In genomic region chr4:147733614-147734344, GRCh38 we compare ENCODE assay signal across 9 cellular contexts. TPM values are rescaled to one million over a fixed set of nuclear protein-coding genes. Genes with fewer than 3 reads are reported as not detected.
DNase-seq lines count a peak whose midpoint lies in the region; ATAC-seq, FAIRE-seq and TF ChIP-seq lines count a peak whose summit lies in the region.
"Had no signal": no experiment of that assay in that cellular context is flagged by ENCODE, and none has a peak within 500 bp of the region (broad histone marks: within the 10 kb centered on the region; RNA-seq: fewer than 3 reads in every experiment).

No MANE protein-coding gene starts in this region.

- DNase-seq in GM12865 (ENCODE audit: low read depth) (peak; percentile 43), T-cell (no peak), foreskin keratinocyte (no peak), skeletal muscle cell (ENCODE audit: low read depth) (no peak), D721Med (ENCODE audit: insufficient read length, low spot score) (no peak), NCI-H146 treated with DMSO at 0.1 percent for 48 hours (lab: John Stamatoyannopoulos, UW; ENCODE audit: unreplicated experiment) (no peak)

- peaks cover 0 to 4% of the 10 kb centered on the region in 2 donors for H3K27me3 Mint-ChIP-seq in T-cell

- CTCF ChIA-PET in T-cell (lab: Charles Lee) = interaction anchor here (0.6 to 4.5 kb wide), 5 partner anchors 12 to 133 kb away, joined by 3 to 43 read pairs (median 4); no protein-coding TSS in a partner anchor

- H3K4me1 ChIP-seq in foreskin keratinocyte = peaks cover 27% of the 10 kb centered on the region

- POLR2A ChIA-PET in T-cell (lab: Charles Lee) = interaction anchor here in 1 of 2 donors (1.0 kb wide), 1 partner anchor 117 kb away, joined by 3 read pairs; the partner anchor contains the start of gene TMEM184C

- H3K4me3 Mint-ChIP-seq in T-cell = peak overlapping the region; percentile 85 to 94 (median 91)

- ATAC-seq in T-cell (replicated peaks in 1 of 4) (no peak), foreskin keratinocyte (no peak), HG02678 (IDR thresholded peaks at IDR 0.05; ENCODE audit: unreplicated experiment) (no peak), HG03432 (IDR thresholded peaks at IDR 0.05; ENCODE audit: unreplicated experiment) (no peak)

- no peaks in the 10 kb centered on the region for H3K27me3 ChIP-seq in foreskin keratinocyte

- H3K4me1 Mint-ChIP-seq in T-cell = peaks cover 32 to 40% (median 37%) of the 10 kb centered on the region in 3 donors

- no peaks in the 10 kb centered on the region for H3K36me3 Mint-ChIP-seq in T-cell

- H3K4me3 ChIP-seq in GM12865 (ENCODE audit: low read depth, low read length) (peak overlapping the region; percentile 100), skeletal muscle cell (ENCODE audit: low read depth, low read length) (peak overlapping the region; percentile 88)

- peak overlapping the region; percentile 68 for H3K27ac ChIP-seq in foreskin keratinocyte

- H3K27ac Mint-ChIP-seq in T-cell = no peak overlapping the region
- H3K27ac Mint-ChIP-seq: IgD-negative memory B cell had no signal

- no peaks in the 10 kb centered on the region for H3K9me3 Mint-ChIP-seq in T-cell
- H3K9me3 Mint-ChIP-seq: IgD-negative memory B cell had no signal

- no peak for FAIRE-seq in D721Med (lab: Jason Lieb, UNC)

- TF ChIP-seq CTCF in GM12865 (IDR thresholded peaks at IDR 0.05; ENCODE audit: insufficient read depth, low read depth, low read length, missing control alignments) = no peak
- peak; percentile 10 for TF ChIP-seq CTCF in foreskin keratinocyte (conservative IDR thresholded peaks at IDR 0.05)
- TF ChIP-seq CTCF in D721Med (IDR thresholded peaks at IDR 0.05; ENCODE audit: insufficient read depth, missing control alignments) = no peak

RNA-seq across cellular contexts. Expression of gene ARHGAP10, which starts 1.9 kb away (rescaled TPM):
- 1 to 10 TPM; 6.2 to 7.7 (median 6.8) TPM for total RNA-seq in T-cell
- 25.9 and 26.9 TPM in 2 replicates for total RNA-seq in foreskin keratinocyte
- polyA plus RNA-seq in foreskin keratinocyte = 18.2 and 18.8 TPM in 2 replicates

RNA-seq across cellular contexts. Expression of gene PRMT9, which starts 49.8 kb away (rescaled TPM):
- total RNA-seq in T-cell = 10 to 100 TPM in 3 of 5 donors, 1 to 10 TPM in 2; 9.8 to 17.3 (median 12.3) TPM
- 6.5 and 6.8 TPM in 2 replicates for total RNA-seq in foreskin keratinocyte
- 2.9 and 4.1 TPM in 2 replicates for polyA plus RNA-seq in foreskin keratinocyte
